In genomic region chr3:31948255-31948654, GRCh38 we compare ENCODE assay signal across 12 cellular contexts.
"Had no signal": no experiment of that assay in that cellular context is flagged by ENCODE, and none has a peak within 500 bp of the region (broad histone marks: within the 10 kb centered on the region; RNA-seq: fewer than 3 reads in every experiment).

No MANE protein-coding gene starts in this region.

- H3K9me3 ChIP-seq: gastrocnemius medialis, neutrophil had no signal

- H3K9me3 Mint-ChIP-seq: stimulated activated effector memory CD8-positive, alpha-beta T cell treated with anti-CD3 and anti-CD28 coated beads, Interleukin-12 subunit alpha, Interleukin-12 subunit beta, amount 100 ng/mL, for 72 hours; type B pancreatic cell had no signal

- H3K36me3 Mint-ChIP-seq: stimulated activated effector memory CD8-positive, alpha-beta T cell treated with anti-CD3 and anti-CD28 coated beads, Interleukin-12 subunit alpha, Interleukin-12 subunit beta, amount 100 ng/mL, for 72 hours; type B pancreatic cell had no signal

- H3K27me3 Mint-ChIP-seq: type B pancreatic cell had no signal

- ATAC-seq: activated T-helper 17 cell treated with anti-CD3 and anti-CD28 coated beads, Interleukin-2, amount 50 U/mL, for 72 hours; gastrocnemius medialis; naive thymus-derived CD4-positive, alpha-beta T cell had no signal

- DNase-seq: activated CD4-positive, alpha-beta T cell treated with anti-CD3 and anti-CD28 coated beads for 48 hours; activated naive CD4-positive, alpha-beta T cell treated with anti-CD3 and anti-CD28 coated beads for 36 hours; gastrocnemius medialis; midbrain; naive thymus-derived CD4-positive, alpha-beta T cell; retina; substantia nigra; T-helper 9 cell had no signal

- H3K27ac Mint-ChIP-seq: activated naive CD4-positive, alpha-beta T cell treated with anti-CD3 and anti-CD28 coated beads for 36 hours; activated T-helper 17 cell treated with anti-CD3 and anti-CD28 coated beads, Interleukin-2, amount 50 U/mL, for 72 hours; naive thymus-derived CD4-positive, alpha-beta T cell; stimulated activated effector memory CD8-positive, alpha-beta T cell treated with anti-CD3 and anti-CD28 coated beads, Interleukin-12 subunit alpha, Interleukin-12 subunit beta, amount 100 ng/mL, for 72 hours; type B pancreatic cell had no signal

- H3K27me3 ChIP-seq: gastrocnemius medialis had no signal

- H3K27ac ChIP-seq: gastrocnemius medialis, neutrophil had no signal

- H3K36me3 ChIP-seq: gastrocnemius medialis, neutrophil had no signal

- H3K4me1 Mint-ChIP-seq: activated T-helper 17 cell treated with anti-CD3 and anti-CD28 coated beads, Interleukin-2, amount 50 U/mL, for 72 hours; stimulated activated effector memory CD8-positive, alpha-beta T cell treated with anti-CD3 and anti-CD28 coated beads, Interleukin-12 subunit alpha, Interleukin-12 subunit beta, amount 100 ng/mL, for 72 hours had no signal

- H3K4me3 Mint-ChIP-seq: activated naive CD4-positive, alpha-beta T cell treated with anti-CD3 and anti-CD28 coated beads for 36 hours; activated T-helper 17 cell treated with anti-CD3 and anti-CD28 coated beads, Interleukin-2, amount 50 U/mL, for 72 hours; naive thymus-derived CD4-positive, alpha-beta T cell; stimulated activated effector memory CD8-positive, alpha-beta T cell treated with anti-CD3 and anti-CD28 coated beads, Interleukin-12 subunit alpha, Interleukin-12 subunit beta, amount 100 ng/mL, for 72 hours; type B pancreatic cell had no signal

- H3K4me3 ChIP-seq: gastrocnemius medialis had no signal
